11 cellular contexts compared by ENCODE assay signal in the genomic region with DNA sequence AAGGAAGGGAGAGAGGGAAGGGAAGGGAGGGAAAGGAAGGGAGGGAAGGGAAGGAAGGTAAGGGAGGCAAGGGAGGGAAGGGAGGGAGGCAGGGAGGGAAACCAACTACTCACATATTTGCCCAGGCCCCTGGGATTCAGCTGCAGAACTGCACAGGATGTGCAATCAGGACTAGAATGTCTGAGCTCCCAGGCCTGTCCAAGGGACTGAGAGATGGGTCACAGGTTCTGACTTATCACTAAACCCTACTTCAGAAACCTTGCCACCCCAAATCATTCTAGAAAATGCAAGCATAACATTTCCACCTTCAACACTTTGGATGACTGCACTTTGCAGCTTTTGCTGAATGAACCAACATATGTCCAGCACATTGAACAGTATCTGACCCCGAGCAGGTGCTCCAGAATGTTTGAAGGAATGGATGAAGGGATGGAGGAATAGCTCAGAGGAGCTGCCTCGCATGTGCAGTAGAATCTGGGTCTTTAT.
DNase-seq lines count a peak whose midpoint lies in the region; ATAC-seq, FAIRE-seq and TF ChIP-seq lines count a peak whose summit lies in the region.
"Had no signal": no experiment of that assay in that cellular context is flagged by ENCODE, and none has a peak within 500 bp of the region (broad histone marks: within the 10 kb centered on the region; RNA-seq: fewer than 3 reads in every experiment).

No MANE protein-coding gene starts in this region.

- H3K4me1 ChIP-seq in HCT116 (ENCODE audit: control insufficient read depth in 1 of 2, insufficient read depth in 2 of 2, low read length in 2 of 2) (peaks cover 6 to 23% of the 10 kb centered on the region in 2 experiments), GM12878 (ENCODE audit: control insufficient read depth, insufficient read depth, low read length) (no peaks in the 10 kb centered on the region)

- H3K9me3 ChIP-seq in HCT116 (ENCODE audit: control insufficient read depth in 1 of 2, insufficient read depth in 1 of 2, low read depth in 1 of 2, low read length in 2 of 2) (no peaks in the 10 kb centered on the region), GM12878 (replicated peaks; ENCODE audit: control insufficient read depth, insufficient read depth, low read length) (no peaks in the 10 kb centered on the region)

- no peak for FAIRE-seq in GM12878 (lab: Jason Lieb, UNC)
- FAIRE-seq in HTR-8/SVneo (lab: Jason Lieb, UNC) = no peak

- H3K36me3 Mint-ChIP-seq in stimulated activated memory B cell treated with anti-CD40 and anti-IgM and Interleukin-4, amounts not matched to agents 10 μg/mL and 1 μg/mL and 100 μg/mL, for 72 hours = no peaks in the 10 kb centered on the region
- H3K36me3 Mint-ChIP-seq: IgD-negative memory B cell had no signal

- 51% methylated on average over 2 of the region's 2 CpGs for WGBS in GM12878 (ENCODE audit: insufficient coverage, insufficient replicate concordance, low lambda C conversion rate, missing lambda C conversion rate)

- no peak overlapping the region for H3K27ac Mint-ChIP-seq in stimulated activated memory B cell treated with anti-CD40 and anti-IgM and Interleukin-4, amounts not matched to agents 10 μg/mL and 1 μg/mL and 100 μg/mL, for 72 hours
- H3K27ac Mint-ChIP-seq: CD4-positive, alpha-beta T cell; IgD-negative memory B cell had no signal

- peak; percentile 58 for ATAC-seq in HCT116
- peak; percentile 56 for ATAC-seq in GM12878
- peak; percentile 41 for ATAC-seq in left lobe of liver
- no peak for ATAC-seq in stimulated activated memory B cell treated with anti-CD40 and anti-IgM and Interleukin-4, amounts not matched to agents 10 μg/mL and 1 μg/mL and 100 μg/mL, for 72 hours
- ATAC-seq in GM19397 (IDR thresholded peaks at IDR 0.05; ENCODE audit: unreplicated experiment) = no peak

- BruUV-seq in HCT116 (replicated peaks; lab: Mats Ljungman, UMichigan) (no TSS peak), GM12878 (replicated peaks; lab: Mats Ljungman, UMichigan) (no TSS peak)

- H4K20me1 ChIP-seq in HCT116 (ENCODE audit: insufficient read depth) (no peaks in the 10 kb centered on the region), GM12878 (ENCODE audit: control insufficient read depth, insufficient read depth) (no peaks in the 10 kb centered on the region)

- peak; percentile 30 for TF ChIP-seq CTCF in 22Rv1 (IDR thresholded peaks at IDR 0.05)
- no peak for TF ChIP-seq CTCF in HCT116 (IDR thresholded peaks at IDR 0.05 in 2 of 3, conservative IDR thresholded peaks at IDR 0.05 in 1 of 3; ENCODE audit: borderline replicate concordance in 1 of 3, insufficient read depth in 1 of 3, low read depth in 2 of 3, low read length in 2 of 3)
- no peak for TF ChIP-seq CTCF in GM12878 (IDR thresholded peaks at IDR 0.05 in 2 of 3, conservative IDR thresholded peaks at IDR 0.05 in 1 of 3; ENCODE audit: control insufficient read depth in 2 of 3, extremely low read depth in 1 of 3, insufficient read depth in 1 of 3, low read depth in 3 of 3, low read length in 3 of 3)

- intact Hi-C loops in HCT116 (cut with micrococcal nuclease) = loop anchor here (1.0 to 5.0 kb wide), 3 partner anchors 213 to 249 kb away; no protein-coding TSS in a partner anchor
- intact Hi-C loops in GM12878 (cut with micrococcal nuclease; ENCODE audit: unreplicated experiment) = loop anchor here (2.0 to 5.0 kb wide), 2 partner anchors 249 to 320 kb away; no protein-coding TSS in a partner anchor

- H3K9me2 ChIP-seq in HCT116 (ENCODE audit: insufficient read depth) = no peaks in the 10 kb centered on the region

- no peaks in the 10 kb centered on the region for H3K9me3 Mint-ChIP-seq in stimulated activated memory B cell treated with anti-CD40 and anti-IgM and Interleukin-4, amounts not matched to agents 10 μg/mL and 1 μg/mL and 100 μg/mL, for 72 hours
- H3K9me3 Mint-ChIP-seq: CD4-positive, alpha-beta T cell; IgD-negative memory B cell had no signal

- H3K36me3 ChIP-seq in HCT116 (ENCODE audit: control insufficient read depth in 1 of 2, insufficient read depth in 2 of 2, low read length in 2 of 2) (no peaks in the 10 kb centered on the region), GM12878 (ENCODE audit: control insufficient read depth in 2 of 2, insufficient read depth in 2 of 2, low read length in 1 of 2) (no peaks in the 10 kb centered on the region)

- H3K4me3 Mint-ChIP-seq in stimulated activated memory B cell treated with anti-CD40 and anti-IgM and Interleukin-4, amounts not matched to agents 10 μg/mL and 1 μg/mL and 100 μg/mL, for 72 hours = no peak overlapping the region
- H3K4me3 Mint-ChIP-seq: CD4-positive, alpha-beta T cell had no signal

- CTCF ChIA-PET in HCT116 (lab: Charles Lee) = interaction anchor here (0.7 to 2.6 kb wide), 13 partner anchors 10 to 319 kb away, joined by 3 to 12 read pairs (median 3); no protein-coding TSS in a partner anchor
- CTCF ChIA-PET in GM12878 (lab: Yijun Ruan, JAX) = interaction anchor here (0.6 to 11.2 kb wide), 42 partner anchors 8 to 320 kb away, joined by 3 to 134 read pairs (median 4); a partner anchor contains a TSS

- H3K27ac ChIP-seq in 22Rv1 (peak overlapping the region; percentile 74), HCT116 (ENCODE audit: low read depth, low read length) (no peak overlapping the region), GM12878 (ENCODE audit: control insufficient read depth, insufficient read depth) (no peak overlapping the region)

- in situ Hi-C loops in GM12878 (cut with MboI) = loop anchor here (5.0 kb wide), 1 partner anchor 250 kb away; no protein-coding TSS in a partner anchor

- no peak for TF ChIP-seq EP300 in GM12878 (IDR thresholded peaks at IDR 0.05; ENCODE audit: borderline replicate concordance in 1 of 2, control insufficient read depth in 1 of 2, low read depth in 2 of 2, low read length in 2 of 2)

- TF ChIP-seq POLR2A in HCT116 (IDR thresholded peaks at IDR 0.05; ENCODE audit: borderline replicate concordance, extremely low read depth, insufficient read depth, insufficient read length) = no peak
- TF ChIP-seq POLR2A in GM12878 (IDR thresholded peaks at IDR 0.05; ENCODE audit: low read depth, low read length) = no peak

- POLR2A ChIA-PET in HCT116 (lab: Charles Lee) = interaction anchor here (0.9 to 1.3 kb wide), 2 partner anchors 35 to 241 kb away, joined by 3 read pairs; no protein-coding TSS in a partner anchor
- POLR2A ChIA-PET in GM12878 (lab: Charles Lee) = interaction anchor here (1.2 kb wide), 1 partner anchor 34 kb away, joined by 4 read pairs; no protein-coding TSS in a partner anchor

- H3K9ac ChIP-seq in HCT116 (ENCODE audit: low read length) (no peak overlapping the region), GM12878 (ENCODE audit: control insufficient read depth, insufficient read depth, low read length) (no peak overlapping the region)

- no peaks in the 10 kb centered on the region for H3K27me3 Mint-ChIP-seq in stimulated activated memory B cell treated with anti-CD40 and anti-IgM and Interleukin-4, amounts not matched to agents 10 μg/mL and 1 μg/mL and 100 μg/mL, for 72 hours

- peaks cover 7% of the 10 kb centered on the region; the same call in 1 of the 2 replicates for H3K27me3 ChIP-seq in HCT116 (ENCODE audit: insufficient read depth, low read length)
- no peaks in the 10 kb centered on the region; a peak in 1 of 4 replicates for H3K27me3 ChIP-seq in GM12878 (replicated peaks in 1 of 2; ENCODE audit: control insufficient read depth in 2 of 2, insufficient read depth in 2 of 2, low read length in 1 of 2)

- DNase-seq in HCT116 (ENCODE audit: low read depth, low spot score) (no peak), GM12878 (ENCODE audit: low read depth, low spot score) (no peak), left lobe of liver (ENCODE audit: low spot score) (no peak), NCI-H2227 (lab: John Stamatoyannopoulos, UW; ENCODE audit: unreplicated experiment) (no peak), HTR-8/SVneo (ENCODE audit: insufficient read length, low spot score) (no peak)
- DNase-seq: activated naive CD4-positive, alpha-beta T cell treated with anti-CD3 and anti-CD28 coated beads, Interleukin-2, amount 50 U/mL, for 16 hours; CD4-positive, alpha-beta T cell had no signal

- TF ChIP-seq RAD21 in HCT116 (IDR thresholded peaks at IDR 0.05; ENCODE audit: low read depth) = no peak
- no peak for TF ChIP-seq RAD21 in GM12878 (IDR thresholded peaks at IDR 0.05; ENCODE audit: insufficient read depth, low read depth, low read length)

- SMC1A ChIA-PET in GM12878 (lab: Charles Lee; ENCODE audit: uncharacterized antibody, unreplicated experiment) = interaction anchor here (0.8 to 11.0 kb wide), 23 partner anchors 12 to 322 kb away, joined by 3 to 170 read pairs (median 3); a partner anchor contains a TSS

- no peak overlapping the region for H3K4me3 ChIP-seq in HCT116 (replicated peaks in 1 of 2; ENCODE audit: low read depth in 1 of 2, low read length in 2 of 2)
- no peak overlapping the region for H3K4me3 ChIP-seq in GM12878

- no peaks in the 10 kb centered on the region for H3K79me2 ChIP-seq in HCT116 (ENCODE audit: insufficient read depth, low read length)
- H3K79me2 ChIP-seq in GM12878 (ENCODE audit: control insufficient read depth, insufficient read depth, low read length) = no peaks in the 10 kb centered on the region

- peak overlapping the region; percentile 49 for H3K4me2 ChIP-seq in HCT116 (ENCODE audit: low read length)
- H3K4me2 ChIP-seq in GM12878 (ENCODE audit: control insufficient read depth, insufficient read depth) = no peak overlapping the region

- H3K4me1 Mint-ChIP-seq in stimulated activated memory B cell treated with anti-CD40 and anti-IgM and Interleukin-4, amounts not matched to agents 10 μg/mL and 1 μg/mL and 100 μg/mL, for 72 hours = no peaks in the 10 kb centered on the region
- H3K4me1 Mint-ChIP-seq: IgD-negative memory B cell had no signal

- H2AFZ ChIP-seq in HCT116 (ENCODE audit: low read depth, low read length, poor library complexity, severe bottlenecking) (no peak overlapping the region), GM12878 (ENCODE audit: control insufficient read depth, low read depth, low read length) (no peak overlapping the region)

- RAD21 ChIA-PET in HCT116 (lab: Charles Lee; ENCODE audit: low non-redundant PET in 1 of 2, low total read pairs in 2 of 2, uncharacterized antibody in 2 of 2, unreplicated experiment in 2 of 2) (interaction anchor here (1.0 to 1.1 kb wide), 3 partner anchors 13 to 252 kb away, joined by 3 to 4 read pairs (median 3); no protein-coding TSS in a partner anchor), GM12878 (lab: Charles Lee; ENCODE audit: unreplicated experiment) (interaction anchor here (0.5 to 4.1 kb wide), 24 partner anchors 9 to 320 kb away, joined by 3 to 26 read pairs (median 4); no protein-coding TSS in a partner anchor)

TF ChIP-seq in HCT116, 20 proteins besides CTCF, POLR2A, EP300 and RAD21:
- TF ChIP-seq JUND (IDR thresholded peaks at IDR 0.05) (no peak), FOSL1 (IDR thresholded peaks at IDR 0.05; ENCODE audit: low read depth) (no peak), CEBPB (IDR thresholded peaks at IDR 0.05; ENCODE audit: low read depth) (no peak), YY1 (IDR thresholded peaks at IDR 0.05; ENCODE audit: extremely low read depth, insufficient replicate concordance, low read depth, low read length) (no peak)

TF ChIP-seq in GM12878, 131 proteins besides CTCF, POLR2A, EP300 and RAD21:
- no peak for TF ChIP-seq JUNB (IDR thresholded peaks at IDR 0.05)
- no peak for TF ChIP-seq SMARCA5 (IDR thresholded peaks at IDR 0.05)

Comparison
In these comparisons a context has a peak if more than half of its experiments do, and no peak if none do; other contexts are left out.
1. ATAC-seq: peak in HCT116 (single experiment), GM12878 (single experiment) and left lobe of liver (single experiment); none in stimulated activated memory B cell treated with anti-CD40 and anti-IgM and Interleukin-4, amounts not matched to agents 10 μg/mL and 1 μg/mL and 100 μg/mL, for 72 hours (single experiment) and GM19397 (single experiment).